In the genomic region with DNA sequence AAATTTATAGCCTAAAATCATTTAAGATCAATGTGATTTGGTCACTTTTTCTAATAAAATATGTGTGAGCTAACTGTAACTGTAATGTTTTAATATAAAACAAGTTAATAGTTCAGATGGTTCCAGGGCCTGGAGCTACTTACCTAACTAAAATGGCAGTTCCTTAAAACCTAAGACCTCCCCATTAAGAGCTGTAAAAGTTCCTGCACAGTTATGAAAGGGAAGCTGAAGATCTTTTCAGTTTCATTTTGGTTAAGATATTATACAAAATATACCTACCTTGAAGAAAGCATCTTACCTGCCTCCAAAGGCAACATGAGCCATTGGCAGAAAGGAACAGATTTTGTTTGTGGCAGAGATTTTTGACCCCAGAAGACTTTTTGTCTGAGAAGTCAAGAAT, we compare ENCODE assay signal across 16 cellular contexts.
"Had no signal": no experiment of that assay in that cellular context is flagged by ENCODE, and none has a peak within 500 bp of the region (broad histone marks: within the 10 kb centered on the region; RNA-seq: fewer than 3 reads in every experiment).

No MANE protein-coding gene starts in this region.

- H3K27me3 Mint-ChIP-seq: activated CD4-positive, alpha-beta T cell treated with anti-CD3 and anti-CD28 coated beads, Interleukin-2, amount 10 ng/mL, durations not matched to agents 24 days and 14 days; effector memory CD8-positive, alpha-beta T cell; stimulated activated naive CD8-positive, alpha-beta T cell treated with anti-CD3 and anti-CD28 coated beads, Interleukin-15, Interleukin-2, amounts not matched to agents 100 ng/mL and 50 ng/mL, for 24 hours had no signal

- H3K4me3 Mint-ChIP-seq: activated CD4-positive, alpha-beta T cell treated with anti-CD3 and anti-CD28 coated beads, Interleukin-2, amount 10 ng/mL, durations not matched to agents 24 days and 14 days; effector memory CD8-positive, alpha-beta T cell; immature natural killer cell; stimulated activated naive CD8-positive, alpha-beta T cell treated with anti-CD3 and anti-CD28 coated beads, Interleukin-15, Interleukin-2, amounts not matched to agents 100 ng/mL and 50 ng/mL, for 24 hours had no signal

- H3K9me3 ChIP-seq: adrenal gland, esophagus squamous epithelium, heart right ventricle, tibial nerve had no signal

- H3K27ac ChIP-seq: adrenal gland, esophagus squamous epithelium, heart right ventricle, tibial nerve had no signal

- H3K27me3 ChIP-seq: adrenal gland, esophagus squamous epithelium, heart right ventricle, tibial nerve had no signal

- DNase-seq: activated CD4-positive, alpha-beta T cell treated with anti-CD3 and anti-CD28 coated beads, Interleukin-2, amount 10 ng/mL, durations not matched to agents 24 days and 14 days; activated CD8-positive, alpha-beta memory T cell treated with anti-CD3 and anti-CD28 coated beads, Interleukin-2, amount 50 U/mL, for 48 hours; activated gamma-delta T cell; adrenal gland; cerebellar nuclear complex; dermis blood vessel endothelial cell; effector memory CD8-positive, alpha-beta T cell; esophagus squamous epithelium; heart right ventricle; immature natural killer cell; left ventricle myocardium superior; occipital lobe; stimulated activated CD4-positive, alpha-beta T cell treated with anti-CD3 and anti-CD28 coated beads, Interleukin-2, amount 100 ng/mL, for 24 hours had no signal

- H3K4me3 ChIP-seq: adrenal gland, esophagus squamous epithelium, heart right ventricle, tibial nerve had no signal

- H3K4me1 Mint-ChIP-seq: activated CD4-positive, alpha-beta T cell treated with anti-CD3 and anti-CD28 coated beads, Interleukin-2, amount 10 ng/mL, durations not matched to agents 24 days and 14 days; immature natural killer cell had no signal

- H3K4me1 ChIP-seq: adrenal gland, esophagus squamous epithelium, heart right ventricle, tibial nerve had no signal

- H3K27ac Mint-ChIP-seq: activated CD4-positive, alpha-beta T cell treated with anti-CD3 and anti-CD28 coated beads, Interleukin-2, amount 10 ng/mL, durations not matched to agents 24 days and 14 days; activated naive CD4-positive, alpha-beta T cell treated with anti-CD3 and anti-CD28 coated beads, Interleukin-2, amount 50 U/mL, for 72 hours; stimulated activated naive CD8-positive, alpha-beta T cell treated with anti-CD3 and anti-CD28 coated beads, Interleukin-15, Interleukin-2, amounts not matched to agents 100 ng/mL and 50 ng/mL, for 24 hours had no signal

- ATAC-seq: activated naive CD4-positive, alpha-beta T cell treated with anti-CD3 and anti-CD28 coated beads, Interleukin-2, amount 50 U/mL, for 72 hours; effector memory CD8-positive, alpha-beta T cell; heart right ventricle; left ventricle myocardium superior had no signal

- H3K9me3 Mint-ChIP-seq: activated CD4-positive, alpha-beta T cell treated with anti-CD3 and anti-CD28 coated beads, Interleukin-2, amount 10 ng/mL, durations not matched to agents 24 days and 14 days; activated naive CD4-positive, alpha-beta T cell treated with anti-CD3 and anti-CD28 coated beads, Interleukin-2, amount 50 U/mL, for 72 hours; effector memory CD8-positive, alpha-beta T cell; immature natural killer cell; stimulated activated naive CD8-positive, alpha-beta T cell treated with anti-CD3 and anti-CD28 coated beads, Interleukin-15, Interleukin-2, amounts not matched to agents 100 ng/mL and 50 ng/mL, for 24 hours had no signal
